In the genomic region with DNA sequence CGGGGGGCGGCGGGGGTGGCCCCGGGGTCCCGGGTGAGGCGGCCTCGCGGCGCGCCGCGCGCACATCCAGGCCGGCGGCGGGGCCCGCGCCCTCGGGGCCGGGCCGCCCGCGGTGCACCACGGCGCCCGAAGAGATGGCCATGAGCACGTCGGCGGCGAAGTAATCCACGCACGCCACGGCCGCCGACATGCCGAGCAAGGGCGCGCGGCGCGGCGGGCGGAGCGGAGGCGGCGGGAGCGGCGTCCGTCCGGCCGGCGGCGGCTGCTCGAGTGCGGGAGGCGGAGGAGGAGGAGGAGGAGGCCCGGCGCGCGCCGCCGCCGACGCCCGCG, we compare ENCODE assay signal across 8 cellular contexts. TPM values are rescaled to one million over a fixed set of nuclear protein-coding genes. Genes with fewer than 3 reads are reported as not detected.
DNase-seq lines count a peak whose midpoint lies in the region; ATAC-seq and TF ChIP-seq lines count a peak whose summit lies in the region.

A gene (minus strand): TSS at position 272 of the 330 bp plus-strand sequence. CDS start 82 bp downstream, at position 190.

- no peaks in the 10 kb centered on the region for H3F3A ChIP-seq in OCI-LY1 (ENCODE audit: insufficient read depth, low read length)

- peak within 1 kb of the TSS; percentile 76 for H3K9ac ChIP-seq in OCI-LY1 (ENCODE audit: low read length)

- H3K4me1 ChIP-seq in OCI-LY1 (ENCODE audit: insufficient read depth, low read length, severe bottlenecking) (peaks cover 32% of the 10 kb centered on the region), ovary (ENCODE audit: insufficient read depth) (peaks cover 17% of the 10 kb centered on the region)

- H3K36me3 ChIP-seq in OCI-LY1 (ENCODE audit: insufficient read depth, low read length) (no peaks in the 10 kb centered on the region), ovary (no peaks in the 10 kb centered on the region)

- 0 to 3% (median 0%) methylated on average over 19 to 58 of the region's 66 CpGs for WGBS in ovary, 3 donors

- no peak for TF ChIP-seq EP300 in ovary (IDR thresholded peaks at IDR 0.05)

- no peaks in the 10 kb centered on the region for H3K9me3 ChIP-seq in OCI-LY1 (ENCODE audit: low read length)
- no peaks in the 10 kb centered on the region for H3K9me3 ChIP-seq in ovary

- H3K79me2 ChIP-seq in OCI-LY1 (ENCODE audit: insufficient read depth, low read length) = peaks cover 6% of the 10 kb centered on the region

- H2AFZ ChIP-seq in OCI-LY1 (ENCODE audit: low read length) = no peak within 1 kb of the TSS

- peaks cover 6% of the 10 kb centered on the region; the same call in 1 of the 2 replicates for H3K27me3 ChIP-seq in OCI-LY1 (ENCODE audit: insufficient read depth, low read length)
- H3K27me3 ChIP-seq in ovary = no peaks in the 10 kb centered on the region

- ATAC-seq in GM19035 (IDR thresholded peaks at IDR 0.05; ENCODE audit: unreplicated experiment) = peak; percentile 3
- ATAC-seq in HG02885 (IDR thresholded peaks at IDR 0.05; ENCODE audit: poor library complexity, unreplicated experiment) = no peak
- ATAC-seq in HG02938 (IDR thresholded peaks at IDR 0.05; ENCODE audit: unreplicated experiment) = no peak

- no peaks in the 10 kb centered on the region for H3K9me2 ChIP-seq in OCI-LY1 (ENCODE audit: low read depth, low read length)

- H3K27ac ChIP-seq in OCI-LY1 (ENCODE audit: low read depth, low read length, poor library complexity, severe bottlenecking) (peak within 1 kb of the TSS; percentile 61), ovary (peak within 1 kb of the TSS; percentile 50 to 87)

- no peak for TF ChIP-seq CTCF in OCI-LY1 (IDR thresholded peaks at IDR 0.05; ENCODE audit: low read length)
- no peak for TF ChIP-seq CTCF in epithelial cell of proximal tubule (conservative IDR thresholded peaks at IDR 0.05; ENCODE audit: low read depth, low read length)
- no peak for TF ChIP-seq CTCF in ovary (IDR thresholded peaks at IDR 0.05)

- peak; percentile 63 for TF ChIP-seq POLR2A in ovary (IDR thresholded peaks at IDR 0.05)

- H3K4me3 ChIP-seq in OCI-LY1 (ENCODE audit: low read depth, low read length, poor library complexity, severe bottlenecking) = peak within 1 kb of the TSS; percentile 69
- peak within 1 kb of the TSS; percentile 92 for H3K4me3 ChIP-seq in epithelial cell of proximal tubule (ENCODE audit: low read depth, low read length)
- peak within 1 kb of the TSS; percentile 79 for H3K4me3 ChIP-seq in ovary

- intact Hi-C loops in ovary (cut with DNase I) = no loop called here

- H4K20me1 ChIP-seq in OCI-LY1 (ENCODE audit: insufficient read depth, low read length) = no peaks in the 10 kb centered on the region

- DNase-seq in epithelial cell of proximal tubule (ENCODE audit: low read depth) (no peak), ovary (no peak), NCI-H1092 treated with DMSO at 0.1 percent for 48 hours (lab: John Stamatoyannopoulos, UW) (no peak), NCI-H748 (lab: John Stamatoyannopoulos, UW; ENCODE audit: unreplicated experiment) (no peak)

- peak within 1 kb of the TSS; percentile 77 for H3K4me2 ChIP-seq in OCI-LY1 (ENCODE audit: low read length)

RNA-seq across cellular contexts. Expression of the gene that starts here (rescaled TPM):
- 28.1 and 28.8 TPM in 2 replicates for total RNA-seq in epithelial cell of proximal tubule
- total RNA-seq in ovary = 10 to 100 TPM in 6 of 7 donors, 1 to 10 TPM in 1; 4.2 to 26.6 (median 14.4) TPM
- polyA plus RNA-seq in ovary = 1 to 10 TPM in 1 of 2 donors, under 1 TPM in 1; 0.63 to 5.4 TPM
